29 cellular contexts compared by ENCODE assay signal in the genomic region with DNA sequence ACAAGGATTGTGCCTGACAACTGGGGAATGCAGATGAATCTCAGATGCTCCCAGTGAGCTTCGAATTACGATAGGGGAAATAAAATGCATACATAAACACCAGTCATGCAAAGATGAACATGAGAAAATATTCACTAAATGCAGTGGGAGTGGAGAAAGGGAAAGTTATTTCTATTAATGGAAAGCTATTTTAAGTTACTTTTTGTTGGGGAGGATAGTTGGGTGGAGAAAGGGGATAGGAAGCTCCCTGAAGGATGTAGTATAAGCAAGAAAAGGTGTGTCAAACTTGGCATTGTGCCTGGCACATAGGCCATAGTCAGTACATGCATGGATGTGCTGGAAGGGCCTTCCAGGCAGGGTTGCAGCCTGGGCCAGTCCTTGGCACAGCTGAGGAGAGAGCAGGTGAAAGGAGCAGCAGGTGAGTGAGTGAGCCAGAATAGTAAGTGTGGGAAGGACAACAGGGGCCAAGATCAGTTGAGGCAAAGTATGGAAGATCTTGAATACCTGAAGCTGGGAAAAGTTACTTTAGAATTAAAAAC. TPM values are rescaled to one million over a fixed set of nuclear protein-coding genes. Genes with fewer than 3 reads are reported as not detected.
DNase-seq lines count a peak whose midpoint lies in the region; TF ChIP-seq lines count a peak whose summit lies in the region.
"Had no signal": no experiment of that assay in that cellular context is flagged by ENCODE, and none has a peak within 500 bp of the region (broad histone marks: within the 10 kb centered on the region; RNA-seq: fewer than 3 reads in every experiment).

No MANE protein-coding gene starts in this region.

- H2AK5ac ChIP-seq in neuronal stem cell (ENCODE audit: low read depth, low read length): no peak overlapping the region

- TF ChIP-seq EP300 in SK-N-SH (IDR thresholded peaks at IDR 0.05; ENCODE audit: borderline replicate concordance in 1 of 2, low read depth in 1 of 2, low read length in 1 of 2): no peak

- H3K18ac ChIP-seq in neuronal stem cell (ENCODE audit: low read length): no peak overlapping the region

- TF ChIP-seq RAD21 in SK-N-SH (IDR thresholded peaks at IDR 0.05; ENCODE audit: low read length): no peak

- POLR2A ChIA-PET in HEK293 (lab: Yijun Ruan, JAX) (interaction anchor here (1.5 kb wide), 1 partner anchor 129 kb away, joined by 3 read pairs; no protein-coding TSS in a partner anchor), SK-N-SH (lab: Yijun Ruan, JAX) (interaction anchor here (0.5 to 1.5 kb wide), 3 partner anchors 15 to 131 kb away, joined by 3 to 4 read pairs (median 4); a partner anchor contains a TSS), PC-9 (lab: Charles Lee; ENCODE audit: unreplicated experiment) (no interaction called here)

- H2BK5ac ChIP-seq in neuronal stem cell (ENCODE audit: low read length): no peak overlapping the region

- H3K23ac ChIP-seq in neuronal stem cell (ENCODE audit: low read depth, low read length, poor library complexity): no peak overlapping the region

- no peaks in the 10 kb centered on the region for H3F3A ChIP-seq in SK-N-SH (replicated peaks; ENCODE audit: insufficient read depth)
- H3F3A ChIP-seq in PC-9 (ENCODE audit: insufficient read depth, low read depth): no peaks in the 10 kb centered on the region

- no peak overlapping the region for H2BK120ac ChIP-seq in neuronal stem cell (ENCODE audit: low read depth, low read length)

- no peak overlapping the region for H3K9ac ChIP-seq in SK-N-SH
- H3K9ac ChIP-seq in colonic mucosa (ENCODE audit: low read depth in 2 of 2, low read length in 2 of 2): no peak overlapping the region
- no peak overlapping the region for H3K9ac ChIP-seq in neuronal stem cell (ENCODE audit: low read depth, low read length, poor library complexity)
- H3K9ac ChIP-seq: BLaER1 treated with 17β-estradiol and CSF1 and Interleukin-3, amounts not matched to agents 10 nM and 100 nM had no signal

- H3K4me3 ChIP-seq in HEK293 (ENCODE audit: low read depth, low read length) (no peak overlapping the region), SK-N-SH (ENCODE audit: low read depth in 2 of 2, low read length in 1 of 2) (no peak overlapping the region), colonic mucosa (no peak overlapping the region), neuronal stem cell (ENCODE audit: low read length in 2 of 2) (no peak overlapping the region), PC-9 (no peak overlapping the region)
- H3K4me3 ChIP-seq: BLaER1 treated with 17β-estradiol and CSF1 and Interleukin-3, amounts not matched to agents 10 nM and 100 nM; gastroesophageal sphincter; HAP-1; left lung; psoas muscle; tibial artery had no signal

- BruUV-seq in PC-9 (replicated peaks; lab: Mats Ljungman, UMichigan): no TSS peak

- DNase-seq in SK-N-SH: no peak
- peak; percentile 30 for DNase-seq in colonic mucosa
- no peak for DNase-seq in neuronal stem cell (ENCODE audit: low spot score)
- DNase-seq in NCI-H1417 treated with DMSO at 0.1 percent for 48 hours (lab: John Stamatoyannopoulos, UW): no peak
- no peak for DNase-seq in PC-9
- DNase-seq in NCI-H1092 (lab: John Stamatoyannopoulos, UW): no peak
- DNase-seq: activated CD8-positive, alpha-beta memory T cell treated with anti-CD3 and anti-CD28 coated beads, Interleukin-2, amount 10 ng/mL, durations not matched to agents 7 days and 5 days; activated T-cell treated with anti-CD3 and anti-CD28 coated beads, Interleukin-2, amount 50 U/mL, for 48 hours; COR-L47; cortex of kidney; DMS79; hippocampal formation; immature natural killer cell; KBM-7; left lung; MM.1S; naive thymus-derived CD8-positive, alpha-beta T cell; NCI-H146; NK-92 treated with Interleukin-12 subunit alpha and Interleukin-12 subunit beta, amount 100 ng/mL, for 24 hours; occipital lobe; psoas muscle; SHP77; stimulated activated naive CD8-positive, alpha-beta T cell treated with anti-CD3 and anti-CD28 coated beads, Interleukin-15, amount 100 ng/mL, for 72 hours; T1000; tibial artery had no signal

- H3K79me2 ChIP-seq in SK-N-SH (ENCODE audit: insufficient read depth) (no peaks in the 10 kb centered on the region), PC-9 (ENCODE audit: low read depth) (no peaks in the 10 kb centered on the region)

- H2AFZ ChIP-seq in SK-N-SH (ENCODE audit: low read depth): no peak overlapping the region
- H2AFZ ChIP-seq in neuronal stem cell (ENCODE audit: low read length): no peak overlapping the region
- no peak overlapping the region for H2AFZ ChIP-seq in PC-9

- no peak overlapping the region for H4K8ac ChIP-seq in neuronal stem cell (ENCODE audit: low read depth, low read length)

- no peaks in the 10 kb centered on the region for H3K9me3 ChIP-seq in HEK293 (ENCODE audit: control insufficient read depth, insufficient read depth, low read depth, low read length)
- no peaks in the 10 kb centered on the region for H3K9me3 ChIP-seq in SK-N-SH
- no peaks in the 10 kb centered on the region for H3K9me3 ChIP-seq in colonic mucosa
- H3K9me3 ChIP-seq in neuronal stem cell (replicated peaks in 1 of 2; ENCODE audit: control insufficient read depth in 2 of 2, insufficient read depth in 1 of 2, low read depth in 1 of 2, low read length in 2 of 2): no peaks in the 10 kb centered on the region
- no peaks in the 10 kb centered on the region for H3K9me3 ChIP-seq in PC-9 (ENCODE audit: insufficient read depth, low read depth)
- H3K9me3 ChIP-seq: BLaER1 treated with 17β-estradiol and CSF1 and Interleukin-3, amounts not matched to agents 10 nM and 100 nM; gastroesophageal sphincter; HAP-1; left lung; psoas muscle; tibial artery had no signal

- H4K20me1 ChIP-seq in SK-N-SH (ENCODE audit: insufficient read depth) (no peaks in the 10 kb centered on the region), PC-9 (ENCODE audit: insufficient read depth) (no peaks in the 10 kb centered on the region)
- H4K20me1 ChIP-seq: BLaER1 treated with 17β-estradiol and CSF1 and Interleukin-3, amounts not matched to agents 10 nM and 100 nM had no signal

- TF ChIP-seq CTCF in HEK293 (tag by site-specific recombination; IDR thresholded peaks at IDR 0.05) (no peak), SK-N-SH (IDR thresholded peaks at IDR 0.05) (no peak), colonic mucosa (IDR thresholded peaks at IDR 0.05) (no peak), PC-9 (conservative IDR thresholded peaks at IDR 0.05) (no peak)

- intact Hi-C loops in colonic mucosa (cut with DNase I): no loop called here
- intact Hi-C loops in PC-9 (cut with micrococcal nuclease; ENCODE audit: unreplicated experiment): no loop called here

- H4K91ac ChIP-seq in neuronal stem cell (ENCODE audit: low read depth, low read length, poor library complexity): no peak overlapping the region

- H3K9me2 ChIP-seq in SK-N-SH (no peaks in the 10 kb centered on the region), PC-9 (ENCODE audit: insufficient read depth) (no peaks in the 10 kb centered on the region)

- no peak overlapping the region for H2BK15ac ChIP-seq in neuronal stem cell (ENCODE audit: low read length)

- H3K27me3 ChIP-seq in SK-N-SH (ENCODE audit: insufficient read depth): no peaks in the 10 kb centered on the region
- no peaks in the 10 kb centered on the region for H3K27me3 ChIP-seq in colonic mucosa
- H3K27me3 ChIP-seq in neuronal stem cell (ENCODE audit: control insufficient read depth in 3 of 3, insufficient read depth in 3 of 3, low read depth in 1 of 3, low read length in 3 of 3): no peaks in the 10 kb centered on the region
- no peaks in the 10 kb centered on the region for H3K27me3 ChIP-seq in PC-9 (ENCODE audit: insufficient read depth, low read depth)
- H3K27me3 ChIP-seq: BLaER1 treated with 17β-estradiol and CSF1 and Interleukin-3, amounts not matched to agents 10 nM and 100 nM; gastroesophageal sphincter; left lung; tibial artery had no signal

- H3K4ac ChIP-seq in neuronal stem cell (ENCODE audit: low read length): no peak overlapping the region

- H3K36me3 ChIP-seq in HEK293 (ENCODE audit: control insufficient read depth in 2 of 2, insufficient read depth in 1 of 2, low read length in 2 of 2) (peaks cover 15 to 84% of the 10 kb centered on the region in 2 experiments; a peak in 2 of 3 replicates), SK-N-SH (replicated peaks in 1 of 2; ENCODE audit: control insufficient read depth in 1 of 2, insufficient read depth in 2 of 2, low read length in 1 of 2) (peaks cover 24 to 27% of the 10 kb centered on the region in 2 experiments), colonic mucosa (peaks cover 11% of the 10 kb centered on the region), neuronal stem cell (replicated peaks in 1 of 2; ENCODE audit: control insufficient read depth in 2 of 2, insufficient read depth in 2 of 2, low read length in 2 of 2) (peaks cover 22 to 98% of the 10 kb centered on the region in 2 donors), PC-9 (ENCODE audit: low read depth) (no peaks in the 10 kb centered on the region)

- H2BK12ac ChIP-seq in neuronal stem cell (ENCODE audit: low read length): no peak overlapping the region

- WGBS in SK-N-SH (ENCODE audit: low lambda C conversion rate): 81% methylated on average over 2 of the region's 2 CpGs
- no CpG with 5 or more reads among the region's 2 CpGs for WGBS in neuronal stem cell (ENCODE audit: extremely low coverage in 2 of 2, insufficient read length in 2 of 2, insufficient replicate concordance in 1 of 2), 2 donors

- H3K27ac ChIP-seq in HEK293 (ENCODE audit: extremely low read depth, low read depth, low read length) (no peak overlapping the region), SK-N-SH (ENCODE audit: low read depth in 2 of 2, low read length in 1 of 2) (no peak overlapping the region), colonic mucosa (no peak overlapping the region), neuronal stem cell (replicated peaks; ENCODE audit: low read length) (no peak overlapping the region), PC-9 (no peak overlapping the region)
- H3K27ac ChIP-seq: BLaER1 treated with 17β-estradiol and CSF1 and Interleukin-3, amounts not matched to agents 10 nM and 100 nM; gastroesophageal sphincter; left lung; psoas muscle; tibial artery had no signal

- H3K4me1 ChIP-seq in HEK293 (ENCODE audit: control insufficient read depth, insufficient read depth, low read length) (peaks cover 4% of the 10 kb centered on the region; the same call in 1 of the 2 replicates), SK-N-SH (ENCODE audit: control insufficient read depth in 1 of 2, insufficient read depth in 2 of 2, low read depth in 1 of 2, low read length in 1 of 2) (peaks cover 0 to 8% of the 10 kb centered on the region in 2 experiments; a peak in 2 of 4 replicates), colonic mucosa (no peaks in the 10 kb centered on the region), neuronal stem cell (ENCODE audit: control insufficient read depth in 2 of 2, insufficient read depth in 1 of 2, low read depth in 1 of 2, low read length in 2 of 2) (peaks cover 1 to 9% of the 10 kb centered on the region in 2 donors), PC-9 (replicated peaks; ENCODE audit: insufficient read depth) (0 out of 2 replicates have a peak, but pooled peaks cover 17% of the 10 kb centered on the region)
- H3K4me1 ChIP-seq: BLaER1 treated with 17β-estradiol and CSF1 and Interleukin-3, amounts not matched to agents 10 nM and 100 nM; gastroesophageal sphincter; left lung; psoas muscle; tibial artery had no signal

- CTCF ChIA-PET in HEK293 (lab: Yijun Ruan, JAX): interaction anchor here (1.0 to 1.2 kb wide), 3 partner anchors 87 to 153 kb away, joined by 4 to 6 read pairs (median 5); a partner anchor contains a TSS
- CTCF ChIA-PET in SK-N-SH (lab: Yijun Ruan, JAX): interaction anchor here (0.6 to 6.4 kb wide), 6 partner anchors 12 to 188 kb away, joined by 3 to 52 read pairs (median 3); a partner anchor contains a TSS
- CTCF ChIA-PET in PC-9 (lab: Charles Lee): no interaction called here

- peaks cover 2% of the 10 kb centered on the region for H3K79me1 ChIP-seq in neuronal stem cell (ENCODE audit: low read depth, low read length)

- H3K14ac ChIP-seq in neuronal stem cell (ENCODE audit: low read length): peak overlapping the region; percentile 72

- H3K4me2 ChIP-seq in SK-N-SH (no peak overlapping the region), neuronal stem cell (ENCODE audit: insufficient read depth, low read length, poor library complexity, severe bottlenecking) (no peak overlapping the region), PC-9 (no peak overlapping the region)
- H3K4me2 ChIP-seq: BLaER1 treated with 17β-estradiol and CSF1 and Interleukin-3, amounts not matched to agents 10 nM and 100 nM had no signal

RNA-seq across cellular contexts. Expression of a gene that starts 57.7 kb away (rescaled TPM):
- 75.3 and 76.2 TPM in 2 replicates for polyA plus RNA-seq in SK-N-SH (2012; rRNA removed)
- 75.1 and 78.8 TPM in 2 replicates for polyA plus RNA-seq in SK-N-SH (2012; cell fraction: cytosol; rRNA removed)
- 61.0 and 72.1 TPM in 2 replicates for polyA plus RNA-seq in SK-N-SH (2012; cell fraction: nucleus; rRNA removed)
- total RNA-seq in colonic mucosa (100 to 1,000 TPM; 115 to 124 TPM), PC-9 (2021) (526 and 559 TPM in 2 replicates)
- 253 TPM for polyA plus RNA-seq in neuronal stem cell (2013, experiment 1 of 2)
- 255 TPM for polyA plus RNA-seq in neuronal stem cell (2013, experiment 2 of 2)
